ENCODE assay signal across 8 cellular contexts in genomic region chr19:14333101-14333871, GRCh38. TPM values are rescaled to one million over a fixed set of nuclear protein-coding genes. Genes with fewer than 3 reads are reported as not detected.
DNase-seq lines count a peak whose midpoint lies in the region; ATAC-seq and TF ChIP-seq lines count a peak whose summit lies in the region.

No MANE protein-coding gene starts in this region.

- ATAC-seq in HG03045 (IDR thresholded peaks at IDR 0.05; ENCODE audit: unreplicated experiment), result no peak
- no peak for ATAC-seq in HG03196 (IDR thresholded peaks at IDR 0.05; ENCODE audit: unreplicated experiment)

- H3K27me3 Mint-ChIP-seq in CD14-positive monocyte (ENCODE audit: low read depth in 3 of 3) (peaks cover 12 to 27% (median 17%) of the 10 kb centered on the region in 3 donors), neural progenitor cell (ENCODE audit: insufficient read depth, low read depth) (peaks cover 5% of the 10 kb centered on the region)

- DNase-seq in CD14-positive monocyte (ENCODE audit: low spot score) (no peak), NCI-H2227 (lab: John Stamatoyannopoulos, UW; ENCODE audit: unreplicated experiment) (peak; percentile 57), neural progenitor cell (ENCODE audit: low spot score) (peak; percentile 59), H4 (ENCODE audit: low spot score) (no peak), activated gamma-delta T cell (lab: John Stamatoyannopoulos, UW) (no peak)

- peak overlapping the region; percentile 84 for H2AFZ ChIP-seq in neural progenitor cell (replicated peaks)

- H3K4me2 ChIP-seq in neural progenitor cell, result peak overlapping the region; percentile 71

- WGBS in esophagus, 2 donors, result 10 to 13% methylated on average over 34 to 37 of the region's 37 CpGs

- H3K27ac Mint-ChIP-seq in CD14-positive monocyte (no peak overlapping the region), neural progenitor cell (no peak overlapping the region)

- H3K36me3 Mint-ChIP-seq in CD14-positive monocyte (no peaks in the 10 kb centered on the region), neural progenitor cell (no peaks in the 10 kb centered on the region)

- no peak overlapping the region for H3K9ac ChIP-seq in neural progenitor cell

- H3K36me3 ChIP-seq in esophagus (ENCODE audit: control insufficient read depth in 2 of 2, insufficient read depth in 2 of 2, low read length in 1 of 2) (no peaks in the 10 kb centered on the region), neural progenitor cell (no peaks in the 10 kb centered on the region)

- H3K4me3 Mint-ChIP-seq in CD14-positive monocyte (peak overlapping the region; percentile 4 to 76), neural progenitor cell (peak overlapping the region; percentile 70)

- H3K9me3 Mint-ChIP-seq in CD14-positive monocyte, result peaks cover 2 to 9% (median 5%) of the 10 kb centered on the region in 7 donors
- no peaks in the 10 kb centered on the region for H3K9me3 Mint-ChIP-seq in neural progenitor cell

- peak overlapping the region; percentile 2 to 3 for H3K4me3 ChIP-seq in esophagus (ENCODE audit: low read depth in 1 of 2, low read length in 2 of 2)
- H3K4me3 ChIP-seq in neural progenitor cell, result peak overlapping the region; percentile 37

- peaks cover 11% of the 10 kb centered on the region for H3F3A ChIP-seq in neural progenitor cell (ENCODE audit: low read depth)

- no peaks in the 10 kb centered on the region for H4K20me1 ChIP-seq in neural progenitor cell (ENCODE audit: low read depth)

- H3K4me1 Mint-ChIP-seq in CD14-positive monocyte (peaks cover 9% of the 10 kb centered on the region), neural progenitor cell (peaks cover 3% of the 10 kb centered on the region)

- H3K79me2 ChIP-seq in neural progenitor cell (ENCODE audit: low read depth), result no peaks in the 10 kb centered on the region

- no peak for TF ChIP-seq CTCF in CD14-positive monocyte (IDR thresholded peaks at IDR 0.05)
- TF ChIP-seq CTCF in neural progenitor cell (IDR thresholded peaks at IDR 0.05), result no peak

- H3K27me3 ChIP-seq in esophagus (ENCODE audit: control insufficient read depth in 1 of 2, insufficient read depth in 2 of 2, low read length in 2 of 2) (no peaks in the 10 kb centered on the region), neural progenitor cell (no peaks in the 10 kb centered on the region)

- intact Hi-C loops in CD14-positive monocyte (cut with micrococcal nuclease), result no loop called here

- H3K4me1 ChIP-seq in esophagus (ENCODE audit: control insufficient read depth in 2 of 2, insufficient read depth in 2 of 2, low read length in 1 of 2) (no peaks in the 10 kb centered on the region), neural progenitor cell (peaks cover 5% of the 10 kb centered on the region)

- H3K9me3 ChIP-seq in esophagus (ENCODE audit: control insufficient read depth in 2 of 2, insufficient read depth in 1 of 2, low read depth in 1 of 2, low read length in 1 of 2) (peaks cover 0 to 3% of the 10 kb centered on the region in 2 donors), neural progenitor cell (ENCODE audit: low read depth) (no peaks in the 10 kb centered on the region)

- peak overlapping the region in 1 of 2 donors; percentile 5 for H3K27ac ChIP-seq in esophagus (ENCODE audit: low read depth in 2 of 2, low read length in 1 of 2)
- no peak overlapping the region for H3K27ac ChIP-seq in neural progenitor cell

RNA-seq across cellular contexts. Expression of gene ADGRE5, which starts 48.0 kb away (rescaled TPM):
- 100 to 1,000 TPM; 259 to 279 TPM for polyA plus RNA-seq in CD14-positive monocyte
- 1 to 10 TPM; 4.5 to 6.1 TPM for polyA plus RNA-seq in esophagus
- total RNA-seq in neural progenitor cell (ENCODE audit: low replicate concordance), result 1.1 and 1.5 TPM in 2 replicates
- total RNA-seq in H4 (2014; rRNA removed; shearing (Covaris generic)), result 9.5 and 13.0 TPM in 2 replicates

Comparison
In these comparisons a context has a peak if more than half of its experiments do, and no peak if none do; other contexts are left out.
1. DNase-seq: peak in NCI-H2227 (single experiment) and neural progenitor cell (single experiment); none in CD14-positive monocyte (single experiment), H4 (single experiment) and activated gamma-delta T cell (single experiment).